In genomic region chr3:2921903-2922302, GRCh38 we compare ENCODE assay signal across 9 cellular contexts.
DNase-seq lines count a peak whose midpoint lies in the region; ATAC-seq and TF ChIP-seq lines count a peak whose summit lies in the region.
"Had no signal": no experiment of that assay in that cellular context is flagged by ENCODE, and none has a peak within 500 bp of the region (broad histone marks: within the 10 kb centered on the region; RNA-seq: fewer than 3 reads in every experiment).

No MANE protein-coding gene starts in this region.

- DNase-seq in NCI-H2227 (lab: John Stamatoyannopoulos, UW; ENCODE audit: unreplicated experiment) (peak; percentile 21), NCI-H2227 treated with DMSO at 0.1 percent for 48 hours (lab: John Stamatoyannopoulos, UW) (no peak), NCI-H146 (lab: John Stamatoyannopoulos, UW) (peak; percentile 19), cardiac fibroblast (ENCODE audit: low read depth in 2 of 2) (peak; percentile 3 to 4), neural crest cell (ENCODE audit: low read depth, low spot score) (no peak), foreskin fibroblast (no peak)
- DNase-seq in activated T-helper 1 cell treated with anti-CD3 and anti-CD28 coated beads, Interleukin-12 subunit alpha, Interleukin-12 subunit beta, Interleukin-2, Interleukin-4 antibody, amounts not matched to agents 30 ng/mL and 10 ng/mL and 1 ng/mL, durations not matched to agents 14 hours and 24 hours and 36 hours (ENCODE audit: low spot score), result no peak

- peak; percentile 58 for ATAC-seq in HG02642 (IDR thresholded peaks at IDR 0.05; ENCODE audit: poor library complexity, unreplicated experiment)

- H3K9me3 Mint-ChIP-seq in neural crest cell, result no peaks in the 10 kb centered on the region
- no peaks in the 10 kb centered on the region for H3K9me3 Mint-ChIP-seq in activated T-helper 1 cell treated with anti-CD3 and anti-CD28 coated beads, Interleukin-12 subunit alpha, Interleukin-12 subunit beta, Interleukin-2, Interleukin-4 antibody, amounts not matched to agents 30 ng/mL and 10 ng/mL and 1 ng/mL, durations not matched to agents 14 hours and 24 hours and 36 hours

- H3K4me3 ChIP-seq in cardiac fibroblast (replicated peaks in 1 of 2; ENCODE audit: low read depth in 2 of 2, low read length in 2 of 2) (no peak overlapping the region), foreskin fibroblast (ENCODE audit: low read depth in 1 of 2, low read length in 2 of 2) (no peak overlapping the region)
- H3K4me3 ChIP-seq: BLaER1 had no signal

- H3K4me3 Mint-ChIP-seq in neural crest cell, result no peak overlapping the region
- H3K4me3 Mint-ChIP-seq in activated T-helper 1 cell treated with anti-CD3 and anti-CD28 coated beads, Interleukin-12 subunit alpha, Interleukin-12 subunit beta, Interleukin-2, Interleukin-4 antibody, amounts not matched to agents 30 ng/mL and 10 ng/mL and 1 ng/mL, durations not matched to agents 14 hours and 24 hours and 36 hours, result no peak overlapping the region

- no peaks in the 10 kb centered on the region for H3K4me1 Mint-ChIP-seq in neural crest cell
- H3K4me1 Mint-ChIP-seq in activated T-helper 1 cell treated with anti-CD3 and anti-CD28 coated beads, Interleukin-12 subunit alpha, Interleukin-12 subunit beta, Interleukin-2, Interleukin-4 antibody, amounts not matched to agents 30 ng/mL and 10 ng/mL and 1 ng/mL, durations not matched to agents 14 hours and 24 hours and 36 hours (ENCODE audit: low read depth), result no peaks in the 10 kb centered on the region

- peaks cover 9% of the 10 kb centered on the region for H3K27me3 Mint-ChIP-seq in neural crest cell (ENCODE audit: low read depth)
- H3K27me3 Mint-ChIP-seq in activated T-helper 1 cell treated with anti-CD3 and anti-CD28 coated beads, Interleukin-12 subunit alpha, Interleukin-12 subunit beta, Interleukin-2, Interleukin-4 antibody, amounts not matched to agents 30 ng/mL and 10 ng/mL and 1 ng/mL, durations not matched to agents 14 hours and 24 hours and 36 hours (ENCODE audit: insufficient read depth), result peaks cover 2% of the 10 kb centered on the region

- intact Hi-C loops in activated T-helper 1 cell treated with anti-CD3 and anti-CD28 coated beads, Interleukin-12 subunit alpha, Interleukin-12 subunit beta, Interleukin-2, Interleukin-4 antibody, amounts not matched to agents 30 ng/mL and 10 ng/mL and 1 ng/mL, durations not matched to agents 14 hours and 24 hours and 36 hours (cut with micrococcal nuclease), result no loop called here

- no peak overlapping the region for H3K27ac Mint-ChIP-seq in neural crest cell (ENCODE audit: unreplicated experiment)
- no peak overlapping the region for H3K27ac Mint-ChIP-seq in activated T-helper 1 cell treated with anti-CD3 and anti-CD28 coated beads, Interleukin-12 subunit alpha, Interleukin-12 subunit beta, Interleukin-2, Interleukin-4 antibody, amounts not matched to agents 30 ng/mL and 10 ng/mL and 1 ng/mL, durations not matched to agents 14 hours and 24 hours and 36 hours

- H3K36me3 Mint-ChIP-seq in neural crest cell (ENCODE audit: low read depth), result peaks cover 3% of the 10 kb centered on the region
- H3K36me3 Mint-ChIP-seq in activated T-helper 1 cell treated with anti-CD3 and anti-CD28 coated beads, Interleukin-12 subunit alpha, Interleukin-12 subunit beta, Interleukin-2, Interleukin-4 antibody, amounts not matched to agents 30 ng/mL and 10 ng/mL and 1 ng/mL, durations not matched to agents 14 hours and 24 hours and 36 hours (ENCODE audit: low read depth), result no peaks in the 10 kb centered on the region

- TF ChIP-seq CTCF in cardiac fibroblast (IDR thresholded peaks at IDR 0.05; ENCODE audit: low read depth, low read length) (no peak), neural crest cell (conservative IDR thresholded peaks at IDR 0.05) (peak; percentile 72), foreskin fibroblast (IDR thresholded peaks at IDR 0.05; ENCODE audit: low read depth, low read length) (no peak)

Comparison
In these comparisons a context has a peak if more than half of its experiments do, and no peak if none do; other contexts are left out.
1. DNase-seq: peak in NCI-H2227 (single experiment), NCI-H146 (single experiment) and cardiac fibroblast (2 of 2); none in NCI-H2227 treated with DMSO at 0.1 percent for 48 hours (single experiment), neural crest cell (single experiment), activated T-helper 1 cell treated with anti-CD3 and anti-CD28 coated beads, Interleukin-12 subunit alpha, Interleukin-12 subunit beta, Interleukin-2, Interleukin-4 antibody, amounts not matched to agents 30 ng/mL and 10 ng/mL and 1 ng/mL, durations not matched to agents 14 hours and 24 hours and 36 hours (single experiment) and foreskin fibroblast (0 of 2).